8 cellular contexts compared by ENCODE assay signal in genomic region chr2:239380831-239381708, GRCh38. TPM values are rescaled to one million over a fixed set of nuclear protein-coding genes. Genes with fewer than 3 reads are reported as not detected.
DNase-seq lines count a peak whose midpoint lies in the region; ATAC-seq, FAIRE-seq and TF ChIP-seq lines count a peak whose summit lies in the region.

No MANE protein-coding gene starts in this region.

- H3K36me3 ChIP-seq in endothelial cell of umbilical vein (ENCODE audit: control insufficient read depth in 2 of 2, extremely low read depth in 1 of 2, insufficient read depth in 2 of 2, low read length in 2 of 2) (peaks cover 0 to 2% of the 10 kb centered on the region in 2 experiments), SK-N-SH (replicated peaks in 1 of 2; ENCODE audit: control insufficient read depth in 1 of 2, insufficient read depth in 2 of 2, low read length in 1 of 2) (no peaks in the 10 kb centered on the region)

- no peaks in the 10 kb centered on the region for H3F3A ChIP-seq in SK-N-SH (replicated peaks; ENCODE audit: insufficient read depth)

- H3K9me1 ChIP-seq in endothelial cell of umbilical vein (replicated peaks; ENCODE audit: control insufficient read depth, extremely low read depth, insufficient read depth, low read length): no peaks in the 10 kb centered on the region

- no peaks in the 10 kb centered on the region for H3K27me3 ChIP-seq in endothelial cell of umbilical vein (ENCODE audit: control insufficient read depth in 2 of 2, insufficient read depth in 2 of 2, low read length in 2 of 2)
- H3K27me3 ChIP-seq in SK-N-SH (ENCODE audit: insufficient read depth): no peaks in the 10 kb centered on the region

- CTCF ChIA-PET in endothelial cell of umbilical vein (lab: Charles Lee): interaction anchor here (0.7 to 1.9 kb wide), 4 partner anchors 14 to 680 kb away, joined by 3 to 14 read pairs (median 4); partner anchors contain the start of gene HDAC4
- CTCF ChIA-PET in SK-N-SH (lab: Yijun Ruan, JAX): interaction anchor here (0.9 to 1.9 kb wide), 4 partner anchors 13 to 611 kb away, joined by 4 to 6 read pairs (median 5); no protein-coding TSS in a partner anchor

- H3K9me3 ChIP-seq in endothelial cell of umbilical vein (replicated peaks; ENCODE audit: control insufficient read depth, insufficient read depth, low read length) (no peaks in the 10 kb centered on the region), SK-N-SH (no peaks in the 10 kb centered on the region)

- WGBS in SK-N-SH (ENCODE audit: low lambda C conversion rate): 92% methylated on average over 30 of the region's 30 CpGs

- peak overlapping the region; percentile 1 for H3K9ac ChIP-seq in endothelial cell of umbilical vein (replicated peaks; ENCODE audit: extremely low read depth, insufficient read depth, low read length)
- no peak overlapping the region for H3K9ac ChIP-seq in SK-N-SH

- H4K20me1 ChIP-seq in endothelial cell of umbilical vein (replicated peaks; ENCODE audit: control insufficient read depth, extremely low read depth, insufficient read depth, low read length): no peaks in the 10 kb centered on the region
- H4K20me1 ChIP-seq in SK-N-SH (ENCODE audit: insufficient read depth): no peaks in the 10 kb centered on the region

- H3K27ac ChIP-seq in endothelial cell of umbilical vein (ENCODE audit: insufficient read depth, low read depth, low read length) (peak overlapping the region; percentile 19), SK-N-SH (ENCODE audit: low read depth in 2 of 2, low read length in 1 of 2) (no peak overlapping the region; a peak in 1 of 4 replicates)

- H3K4me3 ChIP-seq in endothelial cell of umbilical vein (replicated peaks in 1 of 3; ENCODE audit: insufficient read depth in 1 of 3, low read depth in 1 of 3, low read length in 3 of 3) (peak overlapping the region in 2 of 3 experiments; percentile 27 to 31), SK-N-SH (ENCODE audit: low read depth in 2 of 2, low read length in 1 of 2) (no peak overlapping the region)

- peak; percentile 93 for FAIRE-seq in endothelial cell of umbilical vein (lab: Jason Lieb, UNC)

- POLR2A ChIA-PET in endothelial cell of umbilical vein (lab: Charles Lee) (interaction anchor here (0.7 to 0.8 kb wide), 2 partner anchors 20 kb away, joined by 4 read pairs; partner anchors contain the start of gene HDAC4), SK-N-SH (lab: Yijun Ruan, JAX) (no interaction called here)

- no peak for TF ChIP-seq EP300 in SK-N-SH (IDR thresholded peaks at IDR 0.05; ENCODE audit: borderline replicate concordance in 1 of 2, low read depth in 1 of 2, low read length in 1 of 2)

- in situ Hi-C loops in GM13977 (cut with MboI; ENCODE audit: low pct_unique_long_range_greater_than_20kb, low sequenced_read_pairs, unreplicated experiment): no loop called here

- intact Hi-C loops in endothelial cell of umbilical vein (cut with micrococcal nuclease): loop anchor here (1.0 to 5.0 kb wide), 3 partner anchors 20 to 500 kb away; partner anchors contain the start of gene HDAC4

- H3K4me2 ChIP-seq in endothelial cell of umbilical vein (ENCODE audit: insufficient read depth, low read length) (peak overlapping the region; percentile 60), SK-N-SH (no peak overlapping the region)

- DNase-seq in GM13977 (ENCODE audit: low spot score) (peak; percentile 60), endothelial cell of umbilical vein (ENCODE audit: low read depth, low spot score) (peak; percentile 80), NCI-H446 (lab: John Stamatoyannopoulos, UW) (no peak), SK-N-SH (no peak), NCI-H2171 treated with DMSO at 0.1 percent for 48 hours (lab: John Stamatoyannopoulos, UW) (no peak)
- peak; percentile 32 to 64 for DNase-seq in activated CD4-positive, alpha-beta T cell treated with anti-CD3 and anti-CD28 coated beads, Interleukin-2, amount 50 U/mL, for 24 hours (ENCODE audit: low read depth in 1 of 2, low spot score in 1 of 2)
- DNase-seq in stimulated activated CD4-positive, alpha-beta T cell treated with anti-CD3 and anti-CD28 coated beads, Interleukin-4, amount 100 ng/mL, for 24 hours: peak; percentile 76

- H2AFZ ChIP-seq in endothelial cell of umbilical vein (ENCODE audit: low read depth, low read length): peak overlapping the region; percentile 63
- no peak overlapping the region for H2AFZ ChIP-seq in SK-N-SH (ENCODE audit: low read depth)

- H3K4me1 ChIP-seq in endothelial cell of umbilical vein (ENCODE audit: control insufficient read depth, extremely low read depth, insufficient read depth, low read length) (peaks cover 15% of the 10 kb centered on the region), SK-N-SH (ENCODE audit: control insufficient read depth in 1 of 2, insufficient read depth in 2 of 2, low read depth in 1 of 2, low read length in 1 of 2) (peaks cover 0 to 16% of the 10 kb centered on the region in 2 experiments; a peak in 1 of 4 replicates)

- H3K9me2 ChIP-seq in SK-N-SH: no peaks in the 10 kb centered on the region

- H3K79me2 ChIP-seq in endothelial cell of umbilical vein (ENCODE audit: control insufficient read depth, insufficient read depth, low read length): no peaks in the 10 kb centered on the region
- H3K79me2 ChIP-seq in SK-N-SH (ENCODE audit: insufficient read depth): no peaks in the 10 kb centered on the region; the same call in 1 of the 2 replicates

- BruUV-seq in endothelial cell of umbilical vein (replicated peaks; lab: Mats Ljungman, UMichigan): no TSS peak

- TF ChIP-seq POLR2A in endothelial cell of umbilical vein (IDR thresholded peaks at IDR 0.05; ENCODE audit: low read depth, low read length): no peak

- no peak for TF ChIP-seq CTCF in GM13977 (IDR thresholded peaks at IDR 0.05; ENCODE audit: extremely low read depth, insufficient read depth, missing control alignments)
- TF ChIP-seq CTCF in endothelial cell of umbilical vein (IDR thresholded peaks at IDR 0.05; ENCODE audit: extremely low read depth in 1 of 2, insufficient read depth in 1 of 2, low read depth in 1 of 2, low read length in 2 of 2): no peak
- no peak for TF ChIP-seq CTCF in SK-N-SH (IDR thresholded peaks at IDR 0.05)

- dilution Hi-C loops in endothelial cell of umbilical vein (cut with MboI; ENCODE audit: extremely low pct_ligation_motif_present, low sequenced_read_pairs): no loop called here

- TF ChIP-seq RAD21 in SK-N-SH (IDR thresholded peaks at IDR 0.05; ENCODE audit: low read length): no peak

- ATAC-seq in HG02970 (IDR thresholded peaks at IDR 0.05; ENCODE audit: low FRiP score, unreplicated experiment): peak; percentile 47

TF ChIP-seq in endothelial cell of umbilical vein, 7 proteins besides CTCF, POLR2A, EP300 and RAD21:
- peak; percentile 58 for TF ChIP-seq GATA2 (IDR thresholded peaks at IDR 0.05; ENCODE audit: insufficient read depth, insufficient read length, low read depth, low read length)
- peak; percentile 28 for TF ChIP-seq POLR2AphosphoS5 (IDR thresholded peaks at IDR 0.05; ENCODE audit: insufficient read depth, low read depth, low read length)
- peak; percentile 76 for TF ChIP-seq MAX (IDR thresholded peaks at IDR 0.05; ENCODE audit: insufficient read depth, insufficient read length)
- no peak for TF ChIP-seq MYC (IDR thresholded peaks at IDR 0.05; ENCODE audit: low read depth, low read length)
- TF ChIP-seq JUN (IDR thresholded peaks at IDR 0.05; ENCODE audit: borderline replicate concordance, insufficient read depth, insufficient read length, low read depth): peak; percentile 12
- TF ChIP-seq EZH2 (IDR thresholded peaks at IDR 0.05; ENCODE audit: borderline replicate concordance, low read depth, low read length, severe bottlenecking): no peak
- no peak for TF ChIP-seq FOS (IDR thresholded peaks at IDR 0.05; ENCODE audit: borderline replicate concordance, insufficient read depth, low read length)

TF ChIP-seq in SK-N-SH, 30 proteins besides CTCF, POLR2A, EP300 and RAD21 (continues in another document):
- TF ChIP-seq RXRA (IDR thresholded peaks at IDR 0.05; ENCODE audit: borderline replicate concordance, low read depth) (no peak), MAX (IDR thresholded peaks at IDR 0.05; ENCODE audit: low read depth) (no peak), SIN3A (IDR thresholded peaks at IDR 0.05; ENCODE audit: borderline replicate concordance, low read depth, low read length) (no peak), TAF1 (IDR thresholded peaks at IDR 0.05; ENCODE audit: borderline replicate concordance, low read depth, low read length) (no peak), USF2 (IDR thresholded peaks at IDR 0.05; ENCODE audit: borderline replicate concordance, low read depth, low read length) (no peak), SMC3 (IDR thresholded peaks at IDR 0.05; ENCODE audit: low read depth, low read length) (no peak), ELF1 (IDR thresholded peaks at IDR 0.05) (no peak), FOXM1 (IDR thresholded peaks at IDR 0.05; ENCODE audit: low read depth) (no peak), MEF2A (IDR thresholded peaks at IDR 0.05; ENCODE audit: borderline replicate concordance, low read depth) (no peak), FOXJ3 (CRISPR knock-in tag; IDR thresholded peaks at IDR 0.05) (no peak)

RNA-seq across cellular contexts. Expression of gene HDAC4, which starts 19.8 kb away (rescaled TPM):
- 22.5 and 33.0 TPM in 2 replicates for total RNA-seq in endothelial cell of umbilical vein
- polyA plus RNA-seq in endothelial cell of umbilical vein: 10.3 and 13.4 TPM in 2 replicates
- 4.9 and 5.8 TPM in 2 replicates for polyA plus RNA-seq in endothelial cell of umbilical vein (2011; cell fraction: cytosol; rRNA removed)
- polyA plus RNA-seq in endothelial cell of umbilical vein (2011; cell fraction: nucleus; rRNA removed): 27.8 and 37.8 TPM in 2 replicates
- 6.5 and 9.4 TPM in 2 replicates for polyA plus RNA-seq in endothelial cell of umbilical vein (2012)
- 31.5 and 40.6 TPM in 2 replicates for polyA minus RNA-seq in endothelial cell of umbilical vein
- 22.6 TPM for polyA minus RNA-seq in endothelial cell of umbilical vein (2011; cell fraction: cytosol; rRNA and poly(A)+ RNA removed)
- 40.1 and 54.5 TPM in 2 replicates for polyA minus RNA-seq in endothelial cell of umbilical vein (2011; cell fraction: nucleus; rRNA and poly(A)+ RNA removed)
- polyA plus RNA-seq in SK-N-SH (2012; rRNA removed): 3.9 and 5.5 TPM in 2 replicates
- polyA plus RNA-seq in SK-N-SH (2012; cell fraction: cytosol; rRNA removed): 3.1 and 3.9 TPM in 2 replicates
- polyA plus RNA-seq in SK-N-SH (2012; cell fraction: nucleus; rRNA removed): 16.0 and 17.0 TPM in 2 replicates

Comparison
In these comparisons a context has a peak if more than half of its experiments do, and no peak if none do; other contexts are left out.
1. DNase-seq: peak in GM13977 (single experiment), activated CD4-positive, alpha-beta T cell treated with anti-CD3 and anti-CD28 coated beads, Interleukin-2, amount 50 U/mL, for 24 hours (2 of 2), endothelial cell of umbilical vein (single experiment) and stimulated activated CD4-positive, alpha-beta T cell treated with anti-CD3 and anti-CD28 coated beads, Interleukin-4, amount 100 ng/mL, for 24 hours (single experiment); none in NCI-H446 (0 of 2), SK-N-SH (single experiment) and NCI-H2171 treated with DMSO at 0.1 percent for 48 hours (single experiment).
2. H3K4me3 ChIP-seq: peak in endothelial cell of umbilical vein (2 of 3); none in SK-N-SH (0 of 2).